ENCODE assay signal across 28 cellular contexts in genomic region chr5:179273074-179273435, GRCh38.
DNase-seq lines count a peak whose midpoint lies in the region; ATAC-seq and TF ChIP-seq lines count a peak whose summit lies in the region.
"Had no signal": no experiment of that assay in that cellular context is flagged by ENCODE, and none has a peak within 500 bp of the region (broad histone marks: within the 10 kb centered on the region; RNA-seq: fewer than 3 reads in every experiment).

No MANE protein-coding gene starts in this region.

- H3K27ac Mint-ChIP-seq in T-helper 17 cell = no peak overlapping the region
- no peak overlapping the region for H3K27ac Mint-ChIP-seq in activated T-cell treated with anti-CD3 and anti-CD28 coated beads, Interleukin-2, amount 50 U/mL, for 72 hours
- H3K27ac Mint-ChIP-seq: activated naive CD4-positive, alpha-beta T cell treated with anti-CD3 and anti-CD28 coated beads for 36 hours; effector memory CD8-positive, alpha-beta T cell; T-helper 1 cell treated with Interleukin-12 subunit alpha and Interleukin-12 subunit beta and Interleukin-4 antibody, amounts not matched to agents 30 μg/mL and 1 μg/mL, for 36 hours had no signal

- no peak for ATAC-seq in lower lobe of right lung
- ATAC-seq in sciatic nerve = no peak
- no peak for ATAC-seq in T-helper 17 cell
- ATAC-seq in GM21737 (IDR thresholded peaks at IDR 0.05; ENCODE audit: unreplicated experiment) = no peak
- no peak for ATAC-seq in activated T-cell treated with anti-CD3 and anti-CD28 coated beads, Interleukin-2, amount 50 U/mL, for 72 hours (replicated peaks in 1 of 2)
- ATAC-seq: effector memory CD8-positive, alpha-beta T cell; PC-3 had no signal

- H3K4me3 Mint-ChIP-seq in T-helper 17 cell = no peak overlapping the region
- H3K4me3 Mint-ChIP-seq in activated T-cell treated with anti-CD3 and anti-CD28 coated beads, Interleukin-2, amount 50 U/mL, for 72 hours = no peak overlapping the region
- H3K4me3 Mint-ChIP-seq: activated naive CD4-positive, alpha-beta T cell treated with anti-CD3 and anti-CD28 coated beads for 36 hours; effector memory CD8-positive, alpha-beta T cell; T-helper 1 cell treated with Interleukin-12 subunit alpha and Interleukin-12 subunit beta and Interleukin-4 antibody, amounts not matched to agents 30 μg/mL and 1 μg/mL, for 36 hours had no signal

- peaks cover 2% of the 10 kb centered on the region for H3K4me1 Mint-ChIP-seq in T-helper 17 cell
- H3K4me1 Mint-ChIP-seq in activated T-cell treated with anti-CD3 and anti-CD28 coated beads, Interleukin-2, amount 50 U/mL, for 72 hours (ENCODE audit: low read depth) = no peaks in the 10 kb centered on the region

- TF ChIP-seq CTCF in coronary artery (IDR thresholded peaks at IDR 0.05) (no peak), lower lobe of right lung (IDR thresholded peaks at IDR 0.05) (no peak)

- no peak overlapping the region for H2AFZ ChIP-seq in ACC112 (ENCODE audit: low read length, unreplicated experiment)

- H3K9me3 ChIP-seq in lower lobe of right lung (no peaks in the 10 kb centered on the region), T-helper 17 cell (ENCODE audit: control insufficient read depth, low read length, poor library complexity, severe bottlenecking) (no peaks in the 10 kb centered on the region)
- H3K9me3 ChIP-seq: HAP-1, MG63, neutrophil had no signal

- H3K27me3 ChIP-seq in ACC112 (ENCODE audit: insufficient read depth, low read length) (no peaks in the 10 kb centered on the region), lower lobe of right lung (ENCODE audit: low read depth) (no peaks in the 10 kb centered on the region)
- H3K27me3 ChIP-seq: MG63, neutrophil, SJSA1 had no signal

- H3K4me1 ChIP-seq in ACC112 (ENCODE audit: control insufficient read depth, insufficient read depth, low read length, unreplicated experiment) = peaks cover 79% of the 10 kb centered on the region
- peaks cover 66% of the 10 kb centered on the region for H3K4me1 ChIP-seq in lower lobe of right lung
- H3K4me1 ChIP-seq: HAP-1 had no signal

- H3K9me3 Mint-ChIP-seq in activated T-cell treated with anti-CD3 and anti-CD28 coated beads, Interleukin-2, amount 50 U/mL, for 72 hours = no peaks in the 10 kb centered on the region
- H3K9me3 Mint-ChIP-seq: activated naive CD4-positive, alpha-beta T cell treated with anti-CD3 and anti-CD28 coated beads for 36 hours; effector memory CD8-positive, alpha-beta T cell; T-helper 1 cell treated with Interleukin-12 subunit alpha and Interleukin-12 subunit beta and Interleukin-4 antibody, amounts not matched to agents 30 μg/mL and 1 μg/mL, for 36 hours had no signal

- no peaks in the 10 kb centered on the region for H3K36me3 Mint-ChIP-seq in T-helper 17 cell (ENCODE audit: low read depth)
- no peaks in the 10 kb centered on the region for H3K36me3 Mint-ChIP-seq in activated T-cell treated with anti-CD3 and anti-CD28 coated beads, Interleukin-2, amount 50 U/mL, for 72 hours (ENCODE audit: insufficient read depth in 2 of 2)

- H3K27ac ChIP-seq in ACC112 (ENCODE audit: low read depth, low read length) (peak overlapping the region; percentile 94), coronary artery (peak overlapping the region; percentile 87 to 93), lower lobe of right lung (peak overlapping the region; percentile 46)
- H3K27ac ChIP-seq: neutrophil, SJSA1, WERI-Rb-1 had no signal

- H3K27me3 Mint-ChIP-seq in T-helper 17 cell = peaks cover 17% of the 10 kb centered on the region
- H3K27me3 Mint-ChIP-seq in activated T-cell treated with anti-CD3 and anti-CD28 coated beads, Interleukin-2, amount 50 U/mL, for 72 hours (ENCODE audit: low read depth) = no peaks in the 10 kb centered on the region

- peaks cover 7% of the 10 kb centered on the region; the same call in 1 of the 2 replicates for H3K36me3 ChIP-seq in ACC112 (ENCODE audit: insufficient read depth, low read length)
- H3K36me3 ChIP-seq in lower lobe of right lung = peaks cover 3% of the 10 kb centered on the region
- H3K36me3 ChIP-seq: HAP-1, neutrophil, SJSA1, WERI-Rb-1 had no signal

- intact Hi-C loops in lower lobe of right lung (cut with DNase I) (no loop called here), sciatic nerve (cut with DNase I) (no loop called here)

- H3K79me2 ChIP-seq in ACC112 (ENCODE audit: control insufficient read depth, insufficient read depth, low read length, unreplicated experiment) = peaks cover 56% of the 10 kb centered on the region

- H3K4me3 ChIP-seq in ACC112 (ENCODE audit: low read depth, low read length) (no peak overlapping the region), coronary artery (no peak overlapping the region), lower lobe of right lung (no peak overlapping the region)
- H3K4me3 ChIP-seq: HAP-1, MG63, SJSA1 had no signal

- no peak for DNase-seq in coronary artery (ENCODE audit: low spot score)
- DNase-seq in lower lobe of right lung = peak; percentile 39
- peak; percentile 54 for DNase-seq in sciatic nerve (ENCODE audit: low spot score)
- no peak for DNase-seq in T-helper 17 cell
- no peak for DNase-seq in ecto neural progenitor cell (ENCODE audit: low spot score)
- DNase-seq in activated T-cell treated with anti-CD3 and anti-CD28 coated beads, Interleukin-2, amount 50 U/mL, for 72 hours = no peak
- DNase-seq: activated CD4-positive, alpha-beta T cell treated with anti-CD3 and anti-CD28 coated beads, Interleukin-2, amount 50 U/mL, for 48 hours; activated naive CD4-positive, alpha-beta T cell treated with anti-CD3 and anti-CD28 coated beads for 36 hours; anterior cingulate cortex; DMS 273 treated with DMSO at 0.1 percent for 48 hours; effector memory CD8-positive, alpha-beta T cell; GDM1; islet precursor cell; mesendoderm; NCI-H1436 treated with DMSO at 0.1 percent for 48 hours; NCI-H2171 treated with DMSO at 0.1 percent for 48 hours; NCI-H748 treated with DMSO at 0.1 percent for 48 hours; PC-3; stimulated activated CD4-positive, alpha-beta T cell treated with anti-CD3 and anti-CD28 coated beads, Interleukin-1b, Interleukin-23, amount 100 ng/mL, for 48 hours; stimulated activated naive CD4-positive, alpha-beta T cell treated with Interleukin-2 at 50 U/mL for 16 hours; WERI-Rb-1 had no signal

Comparison
In these comparisons a context has a peak if more than half of its experiments do, and no peak if none do; other contexts are left out.
1. DNase-seq: peak in lower lobe of right lung (single experiment) and sciatic nerve (single experiment); none in coronary artery (single experiment), T-helper 17 cell (0 of 3), ecto neural progenitor cell (single experiment) and activated T-cell treated with anti-CD3 and anti-CD28 coated beads, Interleukin-2, amount 50 U/mL, for 72 hours (0 of 2).
2. Peak in every context shown above with its lines, with median percentiles within 50 percentile points of each other: H3K27ac ChIP-seq.